14 cellular contexts compared by ENCODE assay signal in the genomic region with DNA sequence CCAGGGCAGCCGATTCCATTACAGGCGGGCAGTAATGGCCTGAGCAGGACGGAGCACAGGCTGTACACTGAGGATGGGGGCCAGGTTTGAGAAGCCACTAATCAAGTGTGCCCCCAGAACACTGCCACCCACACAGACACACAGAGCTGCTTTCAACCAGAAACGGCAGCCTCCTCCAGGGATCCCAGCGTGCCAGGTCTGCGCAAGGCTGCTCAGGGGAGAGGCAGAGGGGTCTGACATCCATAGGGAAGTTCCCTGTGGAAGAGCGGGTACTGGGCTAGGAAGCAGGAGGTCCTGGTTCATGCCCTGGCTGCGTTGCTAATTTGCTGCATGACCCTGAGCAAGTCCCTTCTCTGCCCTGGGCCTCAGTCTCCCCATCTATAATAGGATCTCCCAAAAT. TPM values are rescaled to one million over a fixed set of nuclear protein-coding genes. Genes with fewer than 3 reads are reported as not detected.
A peak's percentile ranks its signal among the peaks of the same experiment; 100 is the strongest.
DNase-seq lines count a peak whose midpoint lies in the region; ATAC-seq, FAIRE-seq and TF ChIP-seq lines count a peak whose summit lies in the region.
"Had no signal": no experiment of that assay in that cellular context is flagged by ENCODE, and none has a peak within 500 bp of the region (broad histone marks: within the 10 kb centered on the region; RNA-seq: fewer than 3 reads in every experiment).

No MANE protein-coding gene starts in this region.

- H3K9me2 ChIP-seq in MM.1S (replicated peaks; ENCODE audit: insufficient read depth, low read length) = no peaks in the 10 kb centered on the region

- H4K20me1 ChIP-seq in MM.1S (ENCODE audit: insufficient read depth, low read length) (no peaks in the 10 kb centered on the region), GM12878 (ENCODE audit: control insufficient read depth, insufficient read depth) (peaks cover 1% of the 10 kb centered on the region; the same call in 1 of the 2 replicates), smooth muscle cell (ENCODE audit: low read depth) (peaks cover 42% of the 10 kb centered on the region)

- TF ChIP-seq EP300 in GM12878 (IDR thresholded peaks at IDR 0.05; ENCODE audit: borderline replicate concordance in 1 of 2, control insufficient read depth in 1 of 2, low read depth in 2 of 2, low read length in 2 of 2) = no peak

- peak overlapping the region; percentile 86 for H3K4me3 Mint-ChIP-seq in activated CD4-positive, alpha-beta T cell treated with anti-CD3 and anti-CD28 coated beads, Interleukin-2, amount 10 ng/mL, durations not matched to agents 7 days and 5 days
- H3K4me3 Mint-ChIP-seq: nephron progenitor cell had no signal

- DNase-seq in activated CD4-positive, alpha-beta T cell treated with anti-CD3 and anti-CD28 coated beads, Interleukin-2, amount 10 ng/mL, durations not matched to agents 7 days and 5 days = no peak
- no peak for DNase-seq in activated CD4-positive, alpha-beta T cell treated with anti-CD3 and anti-CD28 coated beads for 1 hour
- no peak for DNase-seq in MM.1S
- no peak for DNase-seq in GM12878 (ENCODE audit: low read depth, low spot score)
- no peak for DNase-seq in smooth muscle cell (lab: John Stamatoyannopoulos, UW; ENCODE audit: unreplicated experiment)
- no peak for DNase-seq in NCI-H1092 treated with DMSO at 0.1 percent for 48 hours (lab: John Stamatoyannopoulos, UW)
- DNase-seq: adrenal gland, DMS79, nephron progenitor cell, SJCRH30 had no signal

- TF ChIP-seq POLR2A in GM12878 (IDR thresholded peaks at IDR 0.05; ENCODE audit: low read depth, low read length) = no peak

- H3K27me3 ChIP-seq in MM.1S (replicated peaks; ENCODE audit: insufficient read depth, low read length) = no peaks in the 10 kb centered on the region
- H3K27me3 ChIP-seq in GM12878 (replicated peaks in 1 of 2; ENCODE audit: control insufficient read depth in 2 of 2, insufficient read depth in 2 of 2, low read length in 1 of 2) = no peaks in the 10 kb centered on the region
- no peaks in the 10 kb centered on the region for H3K27me3 ChIP-seq in smooth muscle cell (ENCODE audit: low read depth)
- H3K27me3 ChIP-seq: adrenal gland, foreskin keratinocyte had no signal

- RAD21 ChIA-PET in GM12878 (lab: Charles Lee; ENCODE audit: unreplicated experiment) = interaction anchor here (1.9 to 3.3 kb wide), 3 partner anchors 23 to 27 kb away, joined by 10 to 52 read pairs (median 36); a partner anchor contains a TSS

- peak overlapping the region; percentile 96; the same call in 1 of the 2 replicates for H3K9ac ChIP-seq in MM.1S (ENCODE audit: low read length)
- peak overlapping the region; percentile 89 for H3K9ac ChIP-seq in GM12878 (ENCODE audit: control insufficient read depth, insufficient read depth, low read length)
- H3K9ac ChIP-seq in smooth muscle cell (ENCODE audit: low read depth) = no peak overlapping the region

- H3F3A ChIP-seq in MM.1S (ENCODE audit: insufficient read depth, low read length) (peaks cover 29% of the 10 kb centered on the region), smooth muscle cell (ENCODE audit: low read depth) (peaks cover 18% of the 10 kb centered on the region)

- WGBS in GM12878 (ENCODE audit: insufficient coverage, insufficient replicate concordance, low lambda C conversion rate, missing lambda C conversion rate) = 68% methylated on average over 8 of the region's 8 CpGs
- 82% methylated on average over 8 of the region's 8 CpGs for WGBS in smooth muscle cell (ENCODE audit: low lambda C conversion rate)

- no TSS peak for BruUV-seq in GM12878 (replicated peaks; lab: Mats Ljungman, UMichigan)

- SMC1A ChIA-PET in GM12878 (lab: Charles Lee; ENCODE audit: uncharacterized antibody, unreplicated experiment) = interaction anchor here (1.2 to 5.8 kb wide), 5 partner anchors 15 to 160 kb away, joined by 3 to 45 read pairs (median 27); a partner anchor contains a TSS

- no peaks in the 10 kb centered on the region for H3K9me3 ChIP-seq in MM.1S (replicated peaks; ENCODE audit: insufficient read depth, low read length)
- H3K9me3 ChIP-seq in GM12878 (replicated peaks; ENCODE audit: control insufficient read depth, insufficient read depth, low read length) = no peaks in the 10 kb centered on the region
- no peaks in the 10 kb centered on the region for H3K9me3 ChIP-seq in smooth muscle cell (replicated peaks; ENCODE audit: low read depth)
- H3K9me3 ChIP-seq: adrenal gland, SJCRH30 had no signal

- H3K79me2 ChIP-seq in MM.1S (ENCODE audit: low read length) (peaks cover 60% of the 10 kb centered on the region), GM12878 (ENCODE audit: control insufficient read depth, insufficient read depth, low read length) (peaks cover 19% of the 10 kb centered on the region), smooth muscle cell (ENCODE audit: low read depth) (peaks cover 87% of the 10 kb centered on the region)

- H3K4me3 ChIP-seq in MM.1S (ENCODE audit: low read length) (peak overlapping the region; percentile 62; the same call in 1 of the 2 replicates), GM12878 (peak overlapping the region; percentile 68; the same call in 1 of the 2 replicates), smooth muscle cell (no peak overlapping the region)
- H3K4me3 ChIP-seq: adrenal gland, SJCRH30 had no signal

- CTCF ChIA-PET in activated CD4-positive, alpha-beta T cell treated with anti-CD3 and anti-CD28 coated beads, Interleukin-2, amount 10 ng/mL, durations not matched to agents 7 days and 5 days (lab: Charles Lee) = interaction anchor here (0.8 to 3.9 kb wide), 6 partner anchors 10 to 36 kb away, joined by 3 to 26 read pairs (median 8); no protein-coding TSS in a partner anchor
- CTCF ChIA-PET in GM12878 (lab: Yijun Ruan, JAX) = interaction anchor here (2.6 to 7.1 kb wide), 3 partner anchors 15 to 23 kb away, joined by 29 to 64 read pairs (median 57); no protein-coding TSS in a partner anchor

- no peaks in the 10 kb centered on the region for H3K9me3 Mint-ChIP-seq in activated CD4-positive, alpha-beta T cell treated with anti-CD3 and anti-CD28 coated beads, Interleukin-2, amount 10 ng/mL, durations not matched to agents 7 days and 5 days

- TF ChIP-seq RAD21 in GM12878 (IDR thresholded peaks at IDR 0.05; ENCODE audit: insufficient read depth, low read depth, low read length) = no peak

- H3K27ac Mint-ChIP-seq in activated CD4-positive, alpha-beta T cell treated with anti-CD3 and anti-CD28 coated beads, Interleukin-2, amount 10 ng/mL, durations not matched to agents 7 days and 5 days = peak overlapping the region; percentile 100
- H3K27ac Mint-ChIP-seq: nephron progenitor cell had no signal

- H3K4me1 Mint-ChIP-seq in activated CD4-positive, alpha-beta T cell treated with anti-CD3 and anti-CD28 coated beads, Interleukin-2, amount 10 ng/mL, durations not matched to agents 7 days and 5 days = peaks cover 80% of the 10 kb centered on the region

- in situ Hi-C loops in GM12878 (cut with MboI) = no loop called here

- peaks cover 3% of the 10 kb centered on the region for H3K36me3 Mint-ChIP-seq in activated CD4-positive, alpha-beta T cell treated with anti-CD3 and anti-CD28 coated beads, Interleukin-2, amount 10 ng/mL, durations not matched to agents 7 days and 5 days (ENCODE audit: low read depth)

- ATAC-seq in GM12878 = no peak
- no peak for ATAC-seq in GM18511 (IDR thresholded peaks at IDR 0.05; ENCODE audit: unreplicated experiment)
- no peak for ATAC-seq in GM18909 (IDR thresholded peaks at IDR 0.05; ENCODE audit: poor library complexity, unreplicated experiment)
- ATAC-seq: foreskin keratinocyte had no signal

- H3K4me1 ChIP-seq in MM.1S (ENCODE audit: low read length) (peaks cover 54% of the 10 kb centered on the region), GM12878 (ENCODE audit: control insufficient read depth, insufficient read depth, low read length) (peaks cover 63% of the 10 kb centered on the region), smooth muscle cell (ENCODE audit: low read depth) (peaks cover 23% of the 10 kb centered on the region)

- H3K4me2 ChIP-seq in MM.1S (ENCODE audit: low read depth, low read length) (peak overlapping the region; percentile 94), GM12878 (ENCODE audit: control insufficient read depth, insufficient read depth) (peak overlapping the region; percentile 98), smooth muscle cell (peak overlapping the region; percentile 77)

- TF ChIP-seq CTCF in MM.1S (IDR thresholded peaks at IDR 0.05; ENCODE audit: low read length) (no peak), GM12878 (IDR thresholded peaks at IDR 0.05 in 2 of 3, conservative IDR thresholded peaks at IDR 0.05 in 1 of 3; ENCODE audit: control insufficient read depth in 2 of 3, extremely low read depth in 1 of 3, insufficient read depth in 1 of 3, low read depth in 3 of 3, low read length in 3 of 3) (no peak), smooth muscle cell (IDR thresholded peaks at IDR 0.05; ENCODE audit: borderline replicate concordance, insufficient read depth, poor library complexity, severe bottlenecking) (no peak)

- no peak for FAIRE-seq in GM12878 (lab: Jason Lieb, UNC)
- FAIRE-seq: kidney had no signal

- H3K27me3 Mint-ChIP-seq in activated CD4-positive, alpha-beta T cell treated with anti-CD3 and anti-CD28 coated beads, Interleukin-2, amount 10 ng/mL, durations not matched to agents 7 days and 5 days = no peaks in the 10 kb centered on the region

- H2AFZ ChIP-seq in MM.1S (ENCODE audit: low read length) (no peak overlapping the region), GM12878 (ENCODE audit: control insufficient read depth, low read depth, low read length) (no peak overlapping the region), smooth muscle cell (ENCODE audit: low read depth) (no peak overlapping the region)

- POLR2A ChIA-PET in activated CD4-positive, alpha-beta T cell treated with anti-CD3 and anti-CD28 coated beads, Interleukin-2, amount 10 ng/mL, durations not matched to agents 7 days and 5 days (lab: Charles Lee) = interaction anchor here (1.4 kb wide), 1 partner anchor 26 kb away, joined by 3 read pairs; no protein-coding TSS in a partner anchor
- POLR2A ChIA-PET in GM12878 (lab: Charles Lee) = interaction anchor here (1.9 to 7.0 kb wide), 2 partner anchors 24 to 28 kb away, joined by 13 to 96 read pairs; a partner anchor contains a TSS

- H3K36me3 ChIP-seq in MM.1S (replicated peaks; ENCODE audit: insufficient read depth, low read length) (no peaks in the 10 kb centered on the region), GM12878 (ENCODE audit: control insufficient read depth in 2 of 2, insufficient read depth in 2 of 2, low read length in 1 of 2) (no peaks in the 10 kb centered on the region; a peak in 1 of 4 replicates), smooth muscle cell (ENCODE audit: low read depth) (no peaks in the 10 kb centered on the region)
- H3K36me3 ChIP-seq: adrenal gland, SJCRH30 had no signal

- H3K27ac ChIP-seq in MM.1S (ENCODE audit: low read length) (peak overlapping the region; percentile 99; the same call in 1 of the 2 replicates), GM12878 (ENCODE audit: control insufficient read depth, insufficient read depth) (peak overlapping the region; percentile 98), smooth muscle cell (ENCODE audit: low read depth) (peak overlapping the region; percentile 93)
- H3K27ac ChIP-seq: SJCRH30 had no signal

- intact Hi-C loops in GM12878 (cut with micrococcal nuclease; ENCODE audit: unreplicated experiment) = no loop called here

RNA-seq across cellular contexts. Expression of a gene that starts 26.1 kb away (rescaled TPM):
- total RNA-seq in activated CD4-positive, alpha-beta T cell treated with anti-CD3 and anti-CD28 coated beads, Interleukin-2, amount 10 ng/mL, durations not matched to agents 7 days and 5 days = 1 to 10 TPM; 4.3 to 5.9 TPM
- 4.4 and 6.2 TPM in 2 replicates for total RNA-seq in GM12878 (2013; cell fraction: nucleolus; rRNA removed)
- 12.2 and 15.0 TPM in 2 replicates for total RNA-seq in GM12878 (2014; rRNA removed)
- total RNA-seq in GM12878 (2014; rRNA removed; fragmentation: Illumina TruSeq; extraction: Trizol) = 5.0 and 6.6 TPM in 2 replicates
- 13.1 and 13.8 TPM in 2 replicates for total RNA-seq in GM12878 (2021)
- polyA plus RNA-seq in GM12878 (2011; ENCODE audit: low read depth) = 3.3 TPM
- 5.8 and 17.5 TPM in 2 replicates for polyA plus RNA-seq in GM12878 (2011; rRNA removed)
- 21.8 and 36.4 TPM in 2 replicates for polyA plus RNA-seq in GM12878 (2011; cell fraction: cytosol; rRNA removed)
- 39.4 and 47.2 TPM in 2 replicates for polyA plus RNA-seq in GM12878 (2011; cell fraction: nucleus; rRNA removed)
- polyA plus RNA-seq in GM12878 (2012) = 7.6 and 8.0 TPM in 2 replicates
- 1.6 and 5.9 TPM in 2 replicates for polyA plus RNA-seq in GM12878 (2014; fragmentation: Illumina TruSeq; extraction: Trizol)
- polyA plus RNA-seq in GM12878 (2014; fragmentation: Nextera tagmentation; extraction: Ambion mirVana) = under 1 TPM; 0.06 to 0.53 TPM
- polyA plus RNA-seq in GM12878 (2014; rRNA removed) = 14.0 and 21.6 TPM in 2 replicates
- 10 to 100 TPM; 24.3 to 25.5 TPM for polyA plus RNA-seq in GM12878 (2016; fragmentation: Nextera tagmentation; extraction: Ambion mirVana)
- 7.2 and 16.3 TPM in 2 replicates for polyA minus RNA-seq in GM12878 (2011; rRNA and poly(A)+ RNA removed)
- polyA minus RNA-seq in GM12878 (2011; cell fraction: cytosol; rRNA and poly(A)+ RNA removed) = 6.3 and 7.8 TPM in 2 replicates
- polyA minus RNA-seq in GM12878 (2011; cell fraction: nucleus; rRNA and poly(A)+ RNA removed) = 6.4 and 14.3 TPM in 2 replicates
- 4.6 and 4.8 TPM in 2 replicates for total RNA-seq in smooth muscle cell
- 6.3 and 7.2 TPM in 2 replicates for polyA plus RNA-seq in smooth muscle cell

RNA-seq across cellular contexts. Expression of a gene that starts 28.1 kb away (rescaled TPM):
- total RNA-seq in activated CD4-positive, alpha-beta T cell treated with anti-CD3 and anti-CD28 coated beads, Interleukin-2, amount 10 ng/mL, durations not matched to agents 7 days and 5 days = 10 to 100 TPM; 20.4 to 21.7 TPM
- total RNA-seq in GM12878 (2013; cell fraction: nucleolus; rRNA removed) = 9.6 and 13.0 TPM in 2 replicates
- total RNA-seq in GM12878 (2014; rRNA removed) (15.0 and 16.0 TPM in 2 replicates), GM12878 (2014; rRNA removed; fragmentation: Illumina TruSeq; extraction: Trizol) (7.7 and 8.1 TPM in 2 replicates), GM12878 (2021) (18.4 and 20.5 TPM in 2 replicates), smooth muscle cell (19.1 and 28.0 TPM in 2 replicates)
- polyA plus RNA-seq in GM12878 (2011; ENCODE audit: low read depth) = 3.6 TPM
- polyA plus RNA-seq in GM12878 (2011; rRNA removed) (2.7 and 5.7 TPM in 2 replicates), GM12878 (2014; fragmentation: Illumina TruSeq; extraction: Trizol) (8.6 and 9.1 TPM in 2 replicates), GM12878 (2014; fragmentation: Nextera tagmentation; extraction: Ambion mirVana) (1 to 10 TPM; 1.2 to 1.9 TPM), GM12878 (2014; rRNA removed) (11.1 and 14.9 TPM in 2 replicates), GM12878 (2016; fragmentation: Nextera tagmentation; extraction: Ambion mirVana) (1 to 10 TPM; 2.8 to 5.5 TPM), smooth muscle cell (3.7 and 5.7 TPM in 2 replicates)
- 14.6 and 20.7 TPM in 2 replicates for polyA plus RNA-seq in GM12878 (2011; cell fraction: cytosol; rRNA removed)
- 10.7 and 12.4 TPM in 2 replicates for polyA plus RNA-seq in GM12878 (2011; cell fraction: nucleus; rRNA removed)
- 8.3 and 8.4 TPM in 2 replicates for polyA plus RNA-seq in GM12878 (2012)
- polyA minus RNA-seq in GM12878 (2011; rRNA and poly(A)+ RNA removed) = 10.1 and 13.3 TPM in 2 replicates
- 5.2 and 7.2 TPM in 2 replicates for polyA minus RNA-seq in GM12878 (2011; cell fraction: cytosol; rRNA and poly(A)+ RNA removed)
- 1.3 and 3.7 TPM in 2 replicates for polyA minus RNA-seq in GM12878 (2011; cell fraction: nucleus; rRNA and poly(A)+ RNA removed)
